In the genomic region with DNA sequence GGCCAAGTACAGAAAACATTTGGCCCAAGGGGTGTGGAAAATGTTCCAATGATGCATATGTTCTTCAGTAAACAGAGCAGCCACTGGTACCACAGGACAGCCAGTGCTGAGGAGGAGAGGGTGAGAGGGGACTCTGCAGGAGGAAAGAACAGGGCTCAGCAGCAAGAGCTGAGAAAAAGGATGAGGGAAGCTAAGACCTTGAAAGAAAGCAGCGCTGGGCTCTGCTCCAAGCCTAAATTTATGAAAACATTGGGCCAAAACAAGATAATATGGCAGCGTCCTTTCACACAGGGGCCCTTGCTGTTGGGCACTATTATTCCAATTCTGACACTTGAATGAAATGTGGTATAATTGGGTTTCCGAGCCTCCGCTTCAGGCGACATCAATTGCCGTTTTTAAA, we compare ENCODE assay signal across 9 cellular contexts.
"Had no signal": no experiment of that assay in that cellular context is flagged by ENCODE, and none has a peak within 500 bp of the region (broad histone marks: within the 10 kb centered on the region; RNA-seq: fewer than 3 reads in every experiment).

No MANE protein-coding gene starts in this region.

- ATAC-seq: GM23338, HCT116 had no signal

- H3K9me3 Mint-ChIP-seq: GM23338, H9 had no signal

- H3K4me3 Mint-ChIP-seq: GM23338, H9, HFFc6 had no signal

- H3K9me3 ChIP-seq: HAP-1 had no signal

- H3K4me1 ChIP-seq: HAP-1 had no signal

- DNase-seq: GM23248, GOT3, H7, H9, HCEC 1CT, HFFc6 had no signal

- H3K27ac ChIP-seq: GM23248 had no signal

- H3K4me3 ChIP-seq: GM23248, GM23338, HAP-1 had no signal

- H3K27ac Mint-ChIP-seq: GM23338, HFFc6 had no signal

- H3K36me3 ChIP-seq: HAP-1 had no signal
